16 cellular contexts compared by ENCODE assay signal in the genomic region with DNA sequence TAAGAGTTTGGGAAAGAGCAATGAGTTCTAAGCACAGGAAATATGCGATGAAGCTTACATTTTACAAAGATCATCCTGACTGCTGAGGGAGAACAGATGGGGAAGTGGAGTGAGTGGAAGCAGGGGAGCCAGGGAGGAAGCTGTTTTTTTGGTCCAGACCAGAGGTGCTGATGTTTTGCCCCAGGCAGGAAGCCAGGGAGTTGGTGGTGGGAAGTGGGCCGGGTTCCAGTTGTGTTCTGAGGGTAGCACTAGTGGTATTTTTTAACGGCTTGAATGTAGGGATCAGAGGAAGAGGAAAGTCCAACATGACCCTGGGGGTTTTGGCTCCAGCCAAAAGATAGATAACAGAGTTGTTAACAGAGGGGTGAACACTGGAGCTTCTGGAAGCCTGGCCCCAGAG. TPM values are rescaled to one million over a fixed set of nuclear protein-coding genes. Genes with fewer than 3 reads are reported as not detected.
DNase-seq lines count a peak whose midpoint lies in the region; ATAC-seq and TF ChIP-seq lines count a peak whose summit lies in the region.
"Had no signal": no experiment of that assay in that cellular context is flagged by ENCODE, and none has a peak within 500 bp of the region (broad histone marks: within the 10 kb centered on the region; RNA-seq: fewer than 3 reads in every experiment).

No MANE protein-coding gene starts in this region.

- ATAC-seq in mucosa of descending colon: peak; percentile 17
- no peak for ATAC-seq in GM21786 (IDR thresholded peaks at IDR 0.05; ENCODE audit: unreplicated experiment)

- intact Hi-C loops in left ventricle myocardium inferior (cut with micrococcal nuclease): no loop called here
- intact Hi-C loops in cardiac septum (cut with DNase I): no loop called here
- intact Hi-C loops in mucosa of descending colon (cut with DNase I, micrococcal nuclease): no loop called here

- 25 to 36% methylated on average over 3 of the region's 3 CpGs for WGBS in tibial nerve, 2 donors

- peaks cover 29% of the 10 kb centered on the region for H3K27me3 ChIP-seq in left ventricle myocardium inferior (ENCODE audit: low read depth)
- no peaks in the 10 kb centered on the region for H3K27me3 ChIP-seq in tibial nerve

- TF ChIP-seq EP300 in tibial nerve (IDR thresholded peaks at IDR 0.05): no peak

- H3K4me1 ChIP-seq in left ventricle myocardium inferior (no peaks in the 10 kb centered on the region), mucosa of descending colon (ENCODE audit: low read depth) (no peaks in the 10 kb centered on the region), tibial nerve (peaks cover 0 to 6% (median 0%) of the 10 kb centered on the region in 4 donors)

- no peak for TF ChIP-seq POLR2A in tibial nerve (IDR thresholded peaks at IDR 0.05)

- no peaks in the 10 kb centered on the region for H3K9me3 ChIP-seq in left ventricle myocardium inferior (replicated peaks)
- no peaks in the 10 kb centered on the region for H3K9me3 ChIP-seq in mucosa of descending colon
- H3K9me3 ChIP-seq in tibial nerve: no peaks in the 10 kb centered on the region

- DNase-seq in left ventricle myocardium inferior: peak; percentile 19
- no peak for DNase-seq in cardiac septum (ENCODE audit: low spot score)
- DNase-seq in mucosa of descending colon: no peak
- no peak for DNase-seq in middle frontal gyrus (ENCODE audit: extremely low spot score, low spot score)
- no peak for DNase-seq in tibial nerve (ENCODE audit: low spot score in 2 of 2)
- DNase-seq: CD4-positive, alpha-beta memory T cell; KBM-7; NCI-H1105; NCI-H187; NCI-H510A treated with DMSO at 0.1 percent for 48 hours had no signal

- H3K27ac ChIP-seq in left ventricle myocardium inferior (replicated peaks) (no peak overlapping the region), tibial nerve (no peak overlapping the region)

- TF ChIP-seq CTCF in left ventricle myocardium inferior (IDR thresholded peaks at IDR 0.05; ENCODE audit: borderline replicate concordance): no peak
- TF ChIP-seq CTCF in mucosa of descending colon (IDR thresholded peaks at IDR 0.05): no peak
- TF ChIP-seq CTCF in tibial nerve (IDR thresholded peaks at IDR 0.05): no peak

- H3K36me3 ChIP-seq in left ventricle myocardium inferior: no peaks in the 10 kb centered on the region
- H3K36me3 ChIP-seq in mucosa of descending colon (ENCODE audit: low read depth): no peaks in the 10 kb centered on the region
- no peaks in the 10 kb centered on the region for H3K36me3 ChIP-seq in tibial nerve

- H3K4me3 ChIP-seq in left ventricle myocardium inferior (no peak overlapping the region), mucosa of descending colon (no peak overlapping the region), tibial nerve (no peak overlapping the region)

TF ChIP-seq in PFSK-1, 5 proteins besides CTCF, POLR2A, EP300 and RAD21:
- no peak for TF ChIP-seq TAF1 (IDR thresholded peaks at IDR 0.05; ENCODE audit: borderline replicate concordance, insufficient read depth, low read length)
- no peak for TF ChIP-seq SIN3A (IDR thresholded peaks at IDR 0.05; ENCODE audit: borderline replicate concordance, insufficient read depth, low read length)
- TF ChIP-seq, protein P1, sequence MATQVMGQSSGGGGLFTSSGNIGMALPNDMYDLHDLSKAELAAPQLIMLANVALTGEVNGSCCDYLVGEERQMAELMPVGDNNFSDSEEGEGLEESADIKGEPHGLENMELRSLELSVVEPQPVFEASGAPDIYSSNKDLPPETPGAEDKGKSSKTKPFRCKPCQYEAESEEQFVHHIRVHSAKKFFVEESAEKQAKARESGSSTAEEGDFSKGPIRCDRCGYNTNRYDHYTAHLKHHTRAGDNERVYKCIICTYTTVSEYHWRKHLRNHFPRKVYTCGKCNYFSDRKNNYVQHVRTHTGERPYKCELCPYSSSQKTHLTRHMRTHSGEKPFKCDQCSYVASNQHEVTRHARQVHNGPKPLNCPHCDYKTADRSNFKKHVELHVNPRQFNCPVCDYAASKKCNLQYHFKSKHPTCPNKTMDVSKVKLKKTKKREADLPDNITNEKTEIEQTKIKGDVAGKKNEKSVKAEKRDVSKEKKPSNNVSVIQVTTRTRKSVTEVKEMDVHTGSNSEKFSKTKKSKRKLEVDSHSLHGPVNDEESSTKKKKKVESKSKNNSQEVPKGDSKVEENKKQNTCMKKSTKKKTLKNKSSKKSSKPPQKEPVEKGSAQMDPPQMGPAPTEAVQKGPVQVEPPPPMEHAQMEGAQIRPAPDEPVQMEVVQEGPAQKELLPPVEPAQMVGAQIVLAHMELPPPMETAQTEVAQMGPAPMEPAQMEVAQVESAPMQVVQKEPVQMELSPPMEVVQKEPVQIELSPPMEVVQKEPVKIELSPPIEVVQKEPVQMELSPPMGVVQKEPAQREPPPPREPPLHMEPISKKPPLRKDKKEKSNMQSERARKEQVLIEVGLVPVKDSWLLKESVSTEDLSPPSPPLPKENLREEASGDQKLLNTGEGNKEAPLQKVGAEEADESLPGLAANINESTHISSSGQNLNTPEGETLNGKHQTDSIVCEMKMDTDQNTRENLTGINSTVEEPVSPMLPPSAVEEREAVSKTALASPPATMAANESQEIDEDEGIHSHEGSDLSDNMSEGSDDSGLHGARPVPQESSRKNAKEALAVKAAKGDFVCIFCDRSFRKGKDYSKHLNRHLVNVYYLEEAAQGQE (IDR thresholded peaks at IDR 0.05; ENCODE audit: insufficient read depth in 1 of 2, low read depth in 2 of 2, low read length in 2 of 2): peak; percentile 63 to 83

RNA-seq across cellular contexts. Expression of a gene that starts 20.7 kb away (rescaled TPM):
- 0.55 TPM for total RNA-seq in left ventricle myocardium inferior
- total RNA-seq in cardiac septum: 0.65 TPM
- polyA plus RNA-seq in PFSK-1 (2012; ENCODE audit: insufficient read length, low read depth): not detected
- total RNA-seq in mucosa of descending colon: 1,000 to 10,000 TPM in 1 of 3 donors, 10 to 100 TPM in 2; 15.2 to 4,328 (median 91.8) TPM
- 1 to 10 TPM in 3 of 4 donors, under 1 TPM in 1; 0.90 to 2.0 (median 1.4) TPM for total RNA-seq in tibial nerve
- total RNA-seq: A673; CD4-positive, alpha-beta memory T cell; Daoy; MCF 10A; RPMI7951 had no signal
- polyA plus RNA-seq: CD4-positive, alpha-beta memory T cell had no signal
